Comparison of ENCODE assay signal across 1 cellular context in genomic region chr5:62538017-62538942, GRCh38.
TF ChIP-seq lines count a peak whose summit lies in the region.

No MANE protein-coding gene starts in this region.

TF ChIP-seq in K562, 482 proteins besides CTCF, POLR2A, EP300 and RAD21 (continued from another document and continues in another):
- TF ChIP-seq TAF15 (IDR thresholded peaks at IDR 0.05; ENCODE audit: low read depth, low read length), result no peak
- peak; percentile 59 for TF ChIP-seq STAT5A (IDR thresholded peaks at IDR 0.05; ENCODE audit: borderline replicate concordance, low read length)
- TF ChIP-seq GABPB1 (CRISPR knock-in tag; IDR thresholded peaks at IDR 0.05), result 0 out of 2 replicates have a peak, but pooled peaks have one; percentile 54
- TF ChIP-seq CBFA2T2 (conservative IDR thresholded peaks at IDR 0.05), result peak; percentile 53
- peak; percentile 44 for TF ChIP-seq E2F8 (IDR thresholded peaks at IDR 0.05; ENCODE audit: low read depth, partially characterized antibody)
- peak; percentile 41; the same call in 1 of the 2 replicates for TF ChIP-seq TCF3 (CRISPR knock-in tag; IDR thresholded peaks at IDR 0.05)
- no peak for TF ChIP-seq CEBPG (CRISPR knock-in tag; IDR thresholded peaks at IDR 0.05)
- TF ChIP-seq CEBPG (tag; conservative IDR thresholded peaks at IDR 0.05 in 1 of 2, IDR thresholded peaks at IDR 0.05 in 1 of 2), result peak; percentile 18 to 89; a peak in 2 of 4 replicates
- no peak for TF ChIP-seq ZNF644 (tag; IDR thresholded peaks at IDR 0.05; ENCODE audit: low read depth)
- TF ChIP-seq CBFA2T3 (IDR thresholded peaks at IDR 0.05), result peak; percentile 73
- no peak for TF ChIP-seq BMI1 (IDR thresholded peaks at IDR 0.05; ENCODE audit: low read length)
- TF ChIP-seq NBN (IDR thresholded peaks at IDR 0.05; ENCODE audit: low read depth), result peak; percentile 64; the same call in 1 of the 2 replicates
- TF ChIP-seq KHSRP (IDR thresholded peaks at IDR 0.05), result peak; percentile 73; the same call in 1 of the 2 replicates
- peak; percentile 63; the same call in 1 of the 2 replicates for TF ChIP-seq JUN (IDR thresholded peaks at IDR 0.05; ENCODE audit: borderline replicate concordance, low read depth, low read length)
- no peak for TF ChIP-seq JUN (CRISPR knock-in tag; IDR thresholded peaks at IDR 0.05; ENCODE audit: borderline replicate concordance)
- TF ChIP-seq, protein P1, sequence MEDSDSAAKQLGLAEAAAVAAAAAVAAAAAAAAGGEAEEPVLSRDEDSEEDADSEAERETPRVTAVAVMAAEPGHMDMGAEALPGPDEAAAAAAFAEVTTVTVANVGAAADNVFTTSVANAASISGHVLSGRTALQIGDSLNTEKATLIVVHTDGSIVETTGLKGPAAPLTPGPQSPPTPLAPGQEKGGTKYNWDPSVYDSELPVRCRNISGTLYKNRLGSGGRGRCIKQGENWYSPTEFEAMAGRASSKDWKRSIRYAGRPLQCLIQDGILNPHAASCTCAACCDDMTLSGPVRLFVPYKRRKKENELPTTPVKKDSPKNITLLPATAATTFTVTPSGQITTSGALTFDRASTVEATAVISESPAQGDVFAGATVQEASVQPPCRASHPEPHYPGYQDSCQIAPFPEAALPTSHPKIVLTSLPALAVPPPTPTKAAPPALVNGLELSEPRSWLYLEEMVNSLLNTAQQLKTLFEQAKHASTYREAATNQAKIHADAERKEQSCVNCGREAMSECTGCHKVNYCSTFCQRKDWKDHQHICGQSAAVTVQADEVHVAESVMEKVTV (CRISPR knock-in tag; IDR thresholded peaks at IDR 0.05), result no peak
- 0 out of 4 replicates have a peak, but pooled peaks of 1 of the 2 experiments have one; percentile 16 for TF ChIP-seq KDM1A (IDR thresholded peaks at IDR 0.05)
- TF ChIP-seq ZNF24 (IDR thresholded peaks at IDR 0.05), result no peak
- peak; percentile 50 for TF ChIP-seq MEIS2 (IDR thresholded peaks at IDR 0.05; ENCODE audit: partially characterized antibody)
- peak; percentile 27 for TF ChIP-seq CCNT2 (IDR thresholded peaks at IDR 0.05; ENCODE audit: borderline replicate concordance, extremely low read depth, insufficient read length, low read depth, low read length)
- TF ChIP-seq, protein P2, sequence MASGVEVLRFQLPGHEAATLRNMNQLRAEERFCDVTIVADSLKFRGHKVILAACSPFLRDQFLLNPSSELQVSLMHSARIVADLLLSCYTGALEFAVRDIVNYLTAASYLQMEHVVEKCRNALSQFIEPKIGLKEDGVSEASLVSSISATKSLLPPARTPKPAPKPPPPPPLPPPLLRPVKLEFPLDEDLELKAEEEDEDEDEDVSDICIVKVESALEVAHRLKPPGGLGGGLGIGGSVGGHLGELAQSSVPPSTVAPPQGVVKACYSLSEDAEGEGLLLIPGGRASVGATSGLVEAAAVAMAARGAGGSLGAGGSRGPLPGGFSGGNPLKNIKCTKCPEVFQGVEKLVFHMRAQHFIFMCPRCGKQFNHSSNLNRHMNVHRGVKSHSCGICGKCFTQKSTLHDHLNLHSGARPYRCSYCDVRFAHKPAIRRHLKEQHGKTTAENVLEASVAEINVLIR (CRISPR knock-in tag; IDR thresholded peaks at IDR 0.05), result peak; percentile 69; the same call in 1 of the 2 replicates
- peak; percentile 87 for TF ChIP-seq NFE2 (IDR thresholded peaks at IDR 0.05; ENCODE audit: low read depth)
- no peak for TF ChIP-seq FOXP1 (CRISPR knock-in tag; IDR thresholded peaks at IDR 0.05)
- peak; percentile 26; the same call in 1 of the 2 replicates for TF ChIP-seq LEF1 (IDR thresholded peaks at IDR 0.05)
- TF ChIP-seq MYC (IDR thresholded peaks at IDR 0.05; ENCODE audit: low read depth, low read length), result 0 out of 2 replicates have a peak, but pooled peaks have one; percentile 16
- TF ChIP-seq MYC (CRISPR knock-in tag; IDR thresholded peaks at IDR 0.05; ENCODE audit: borderline replicate concordance, low read depth), result no peak
- TF ChIP-seq CEBPB (tag; IDR thresholded peaks at IDR 0.05), result peak; percentile 95
- TF ChIP-seq CREB1 (IDR thresholded peaks at IDR 0.05), result peak; percentile 95
- TF ChIP-seq CREB1 (CRISPR knock-in tag; IDR thresholded peaks at IDR 0.05), result peak; percentile 92
- TF ChIP-seq WHSC1 (IDR thresholded peaks at IDR 0.05; ENCODE audit: low read length), result no peak
- TF ChIP-seq JUND (IDR thresholded peaks at IDR 0.05; ENCODE audit: borderline replicate concordance, low read depth, low read length), result peak; percentile 73; the same call in 1 of the 2 replicates
- peak; percentile 71; the same call in 1 of the 3 replicates for TF ChIP-seq JUND (tag; IDR thresholded peaks at IDR 0.05; ENCODE audit: borderline replicate concordance, low read depth, low read length)
- peak; percentile 58 for TF ChIP-seq FOXM1 (IDR thresholded peaks at IDR 0.05; ENCODE audit: low read depth)
- no peak for TF ChIP-seq FOXM1 (CRISPR knock-in tag; IDR thresholded peaks at IDR 0.05; ENCODE audit: low read depth)
- 0 out of 2 replicates have a peak, but pooled peaks have one; percentile 32 for TF ChIP-seq SOX6 (IDR thresholded peaks at IDR 0.05)
- peak; percentile 44; the same call in 1 of the 2 replicates for TF ChIP-seq GATA2 (CRISPR knock-in tag; IDR thresholded peaks at IDR 0.05)
- TF ChIP-seq ZNF318 (IDR thresholded peaks at IDR 0.05; ENCODE audit: borderline replicate concordance in 1 of 2, low read depth in 1 of 2), result peak in 1 of 2 experiments; percentile 55; a peak in 1 of 4 replicates
- TF ChIP-seq CC2D1A (IDR thresholded peaks at IDR 0.05), result peak; percentile 47; the same call in 1 of the 2 replicates
- TF ChIP-seq ZNF232 (CRISPR knock-in tag; IDR thresholded peaks at IDR 0.05), result no peak
- TF ChIP-seq, protein P3, sequence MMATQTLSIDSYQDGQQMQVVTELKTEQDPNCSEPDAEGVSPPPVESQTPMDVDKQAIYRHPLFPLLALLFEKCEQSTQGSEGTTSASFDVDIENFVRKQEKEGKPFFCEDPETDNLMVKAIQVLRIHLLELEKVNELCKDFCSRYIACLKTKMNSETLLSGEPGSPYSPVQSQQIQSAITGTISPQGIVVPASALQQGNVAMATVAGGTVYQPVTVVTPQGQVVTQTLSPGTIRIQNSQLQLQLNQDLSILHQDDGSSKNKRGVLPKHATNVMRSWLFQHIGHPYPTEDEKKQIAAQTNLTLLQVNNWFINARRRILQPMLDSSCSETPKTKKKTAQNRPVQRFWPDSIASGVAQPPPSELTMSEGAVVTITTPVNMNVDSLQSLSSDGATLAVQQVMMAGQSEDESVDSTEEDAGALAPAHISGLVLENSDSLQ (IDR thresholded peaks at IDR 0.05), result peak; percentile 61; the same call in 1 of the 2 replicates
- no peak for TF ChIP-seq MEF2A (IDR thresholded peaks at IDR 0.05; ENCODE audit: control insufficient read depth, low read depth, low read length)
- TF ChIP-seq MTA1 (IDR thresholded peaks at IDR 0.05; ENCODE audit: borderline replicate concordance), result no peak
- TF ChIP-seq HDAC1 (IDR thresholded peaks at IDR 0.05), result no peak
